ENCODE assay signal across 12 cellular contexts in the genomic region with DNA sequence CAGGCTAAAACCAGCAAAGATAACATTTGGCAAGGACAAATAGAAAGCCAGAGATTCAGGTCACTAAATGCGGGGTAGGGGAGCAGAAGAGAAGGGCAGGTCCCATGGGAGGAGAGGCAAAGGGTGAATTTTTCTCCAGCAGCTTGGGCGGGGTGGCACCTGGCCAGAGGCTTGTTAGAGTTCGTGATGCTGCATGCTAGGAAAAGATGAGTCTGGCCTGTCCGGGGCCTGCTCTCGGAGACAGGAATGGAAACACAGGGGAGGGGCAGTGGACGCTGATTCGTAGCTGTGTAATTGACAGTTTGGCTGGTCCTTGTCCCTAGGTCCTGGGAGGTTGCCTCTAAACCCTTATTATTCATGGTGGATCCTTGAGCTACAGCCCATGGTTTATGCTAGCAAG. TPM values are rescaled to one million over a fixed set of nuclear protein-coding genes. Genes with fewer than 3 reads are reported as not detected.
DNase-seq lines count a peak whose midpoint lies in the region; ATAC-seq, FAIRE-seq and TF ChIP-seq lines count a peak whose summit lies in the region.
"Had no signal": no experiment of that assay in that cellular context is flagged by ENCODE, and none has a peak within 500 bp of the region (broad histone marks: within the 10 kb centered on the region; RNA-seq: fewer than 3 reads in every experiment).

No MANE protein-coding gene starts in this region.

- H3K27me3 ChIP-seq in muscle layer of duodenum (ENCODE audit: low read depth, low read length), result no peaks in the 10 kb centered on the region
- H3K27me3 ChIP-seq: spleen had no signal

- H3K4me1 ChIP-seq in muscle layer of duodenum (ENCODE audit: control insufficient read depth in 1 of 2, insufficient read depth in 2 of 2, low read length in 2 of 2), result peaks cover 13 to 15% of the 10 kb centered on the region in 2 donors

- ATAC-seq in HG03457 (IDR thresholded peaks at IDR 0.05; ENCODE audit: unreplicated experiment), result no peak

- H3K36me3 ChIP-seq in muscle layer of duodenum (ENCODE audit: control insufficient read depth in 1 of 2, insufficient read depth in 2 of 2, low read length in 2 of 2), result no peaks in the 10 kb centered on the region
- H3K36me3 ChIP-seq: spleen had no signal

- H3K27ac ChIP-seq in muscle layer of duodenum (ENCODE audit: low read length), result peak overlapping the region; percentile 85
- H3K27ac ChIP-seq: spleen had no signal

- FAIRE-seq in RCC 7860 (lab: Jason Lieb, UNC), result no peak

- no peak overlapping the region for H3K4me3 ChIP-seq in foreskin fibroblast (ENCODE audit: low read depth in 1 of 2, low read length in 2 of 2)
- peak overlapping the region in 1 of 2 donors; percentile 27 for H3K4me3 ChIP-seq in muscle layer of duodenum (ENCODE audit: low read depth in 1 of 2, low read length in 2 of 2)
- H3K4me3 ChIP-seq: spleen had no signal

- no peak for TF ChIP-seq CTCF in foreskin fibroblast (IDR thresholded peaks at IDR 0.05; ENCODE audit: low read depth, low read length)

- no peaks in the 10 kb centered on the region for H3K9me3 ChIP-seq in muscle layer of duodenum (ENCODE audit: control insufficient read depth in 1 of 2, low read length in 2 of 2)

- peak; percentile 33 for DNase-seq in SK-N-DZ (ENCODE audit: low spot score)
- DNase-seq in foreskin fibroblast, result peak; percentile 20 to 47
- peak; percentile 84 for DNase-seq in ureter (ENCODE audit: low spot score)
- no peak for DNase-seq in NCI-H187 treated with DMSO at 0.1 percent for 48 hours (lab: John Stamatoyannopoulos, UW)
- no peak for DNase-seq in RCC 7860 (ENCODE audit: low spot score)
- DNase-seq: activated CD4-positive, alpha-beta T cell treated with anti-CD3 and anti-CD28 coated beads for 48 hours; activated gamma-delta T cell treated with Interleukin-2 at 50 U/mL for 16 hours; DMS 273 treated with DMSO at 0.1 percent for 48 hours; NCI-H774 had no signal

RNA-seq across cellular contexts. Expression of gene CYP27C1, which starts 44.7 kb away (rescaled TPM):
- polyA plus RNA-seq in SK-N-DZ (2014; cell fraction: cytosol; rRNA removed), result 2.1 and 2.3 TPM in 2 replicates
- 1.3 and 1.7 TPM in 2 replicates for polyA plus RNA-seq in SK-N-DZ (2014; cell fraction: nucleus; rRNA removed)
- 0.73 TPM for total RNA-seq in ureter

Comparison
In these comparisons a context has a peak if more than half of its experiments do, and no peak if none do; other contexts are left out.
1. DNase-seq: peak in SK-N-DZ (single experiment), foreskin fibroblast (2 of 2) and ureter (single experiment); none in NCI-H187 treated with DMSO at 0.1 percent for 48 hours (single experiment) and RCC 7860 (single experiment).